In genomic region chr22:30591191-30591587, GRCh38 we compare ENCODE assay signal across 7 cellular contexts. TPM values are rescaled to one million over a fixed set of nuclear protein-coding genes. Genes with fewer than 3 reads are reported as not detected.
DNase-seq lines count a peak whose midpoint lies in the region; ATAC-seq and TF ChIP-seq lines count a peak whose summit lies in the region.

No MANE protein-coding gene starts in this region.

- peaks cover 3% of the 10 kb centered on the region for H3K4me1 ChIP-seq in right cardiac atrium (ENCODE audit: control insufficient read depth, insufficient read depth, low read length)

- ATAC-seq in SK-N-SH treated with all-trans-retinoic acid at 6 μM for 48 hours (peak; percentile 7), right cardiac atrium (no peak)

- no peak overlapping the region for H3K27ac ChIP-seq in right cardiac atrium (ENCODE audit: low read length)
- H3K27ac ChIP-seq in substantia nigra (ENCODE audit: low read depth, low read length, poor library complexity, severe bottlenecking) = peak overlapping the region; percentile 92

- no peaks in the 10 kb centered on the region for H3K27me3 ChIP-seq in right cardiac atrium (ENCODE audit: control insufficient read depth, insufficient read depth)

- H3K9me3 ChIP-seq in right cardiac atrium (ENCODE audit: control insufficient read depth, low read length) = no peaks in the 10 kb centered on the region

- whole genome bisulfite sequencing in right cardiac atrium = 3% methylated on average over 14 of the region's 14 CpGs

- peak overlapping the region; percentile 96 for H3K4me3 ChIP-seq in right cardiac atrium (ENCODE audit: low read length)

- DNase-seq in HCEC 1CT = peak; percentile 25
- no peak for DNase-seq in right cardiac atrium
- no peak for DNase-seq in substantia nigra (lab: John Stamatoyannopoulos, UW)
- no peak for DNase-seq in KG1 (lab: John Stamatoyannopoulos, UW)
- no peak for DNase-seq in T-helper 9 cell
- no peak for DNase-seq in AG08396 (ENCODE audit: low spot score)

- intact Hi-C loops in right cardiac atrium (cut with DNase I) = no loop called here

TF ChIP-seq in SK-N-SH treated with all-trans-retinoic acid at 6 μM for 48 hours, 23 proteins besides CTCF, POLR2A, EP300 and RAD21:
- TF ChIP-seq ARNTL (CRISPR knock-in tag; IDR thresholded peaks at IDR 0.05; ENCODE audit: borderline replicate concordance, low read depth) = no peak
- no peak for TF ChIP-seq PATZ1 (CRISPR knock-in tag; IDR thresholded peaks at IDR 0.05; ENCODE audit: borderline replicate concordance)
- TF ChIP-seq ZFP3 (CRISPR knock-in tag; IDR thresholded peaks at IDR 0.05) = no peak
- TF ChIP-seq, protein P1, sequence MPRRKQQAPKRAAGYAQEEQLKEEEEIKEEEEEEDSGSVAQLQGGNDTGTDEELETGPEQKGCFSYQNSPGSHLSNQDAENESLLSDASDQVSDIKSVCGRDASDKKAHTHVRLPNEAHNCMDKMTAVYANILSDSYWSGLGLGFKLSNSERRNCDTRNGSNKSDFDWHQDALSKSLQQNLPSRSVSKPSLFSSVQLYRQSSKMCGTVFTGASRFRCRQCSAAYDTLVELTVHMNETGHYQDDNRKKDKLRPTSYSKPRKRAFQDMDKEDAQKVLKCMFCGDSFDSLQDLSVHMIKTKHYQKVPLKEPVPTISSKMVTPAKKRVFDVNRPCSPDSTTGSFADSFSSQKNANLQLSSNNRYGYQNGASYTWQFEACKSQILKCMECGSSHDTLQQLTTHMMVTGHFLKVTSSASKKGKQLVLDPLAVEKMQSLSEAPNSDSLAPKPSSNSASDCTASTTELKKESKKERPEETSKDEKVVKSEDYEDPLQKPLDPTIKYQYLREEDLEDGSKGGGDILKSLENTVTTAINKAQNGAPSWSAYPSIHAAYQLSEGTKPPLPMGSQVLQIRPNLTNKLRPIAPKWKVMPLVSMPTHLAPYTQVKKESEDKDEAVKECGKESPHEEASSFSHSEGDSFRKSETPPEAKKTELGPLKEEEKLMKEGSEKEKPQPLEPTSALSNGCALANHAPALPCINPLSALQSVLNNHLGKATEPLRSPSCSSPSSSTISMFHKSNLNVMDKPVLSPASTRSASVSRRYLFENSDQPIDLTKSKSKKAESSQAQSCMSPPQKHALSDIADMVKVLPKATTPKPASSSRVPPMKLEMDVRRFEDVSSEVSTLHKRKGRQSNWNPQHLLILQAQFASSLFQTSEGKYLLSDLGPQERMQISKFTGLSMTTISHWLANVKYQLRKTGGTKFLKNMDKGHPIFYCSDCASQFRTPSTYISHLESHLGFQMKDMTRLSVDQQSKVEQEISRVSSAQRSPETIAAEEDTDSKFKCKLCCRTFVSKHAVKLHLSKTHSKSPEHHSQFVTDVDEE (CRISPR knock-in tag; IDR thresholded peaks at IDR 0.05) = no peak
- no peak for TF ChIP-seq ZC3H10 (CRISPR knock-in tag; IDR thresholded peaks at IDR 0.05)
- no peak for TF ChIP-seq TOX (CRISPR knock-in tag; IDR thresholded peaks at IDR 0.05; ENCODE audit: borderline replicate concordance)
- no peak for TF ChIP-seq ZFP30 (CRISPR knock-in tag; IDR thresholded peaks at IDR 0.05)
- TF ChIP-seq OSR1 (CRISPR knock-in tag; IDR thresholded peaks at IDR 0.05) = no peak
- no peak for TF ChIP-seq ISL1 (CRISPR knock-in tag; IDR thresholded peaks at IDR 0.05)
- no peak for TF ChIP-seq ESRRG (CRISPR knock-in tag; IDR thresholded peaks at IDR 0.05)
- TF ChIP-seq ZNF70 (CRISPR knock-in tag; IDR thresholded peaks at IDR 0.05) = no peak
- TF ChIP-seq ZNF8 (CRISPR knock-in tag; IDR thresholded peaks at IDR 0.05) = no peak
- TF ChIP-seq CREB5 (CRISPR knock-in tag; IDR thresholded peaks at IDR 0.05; ENCODE audit: low read depth) = no peak
- TF ChIP-seq, protein P2, sequence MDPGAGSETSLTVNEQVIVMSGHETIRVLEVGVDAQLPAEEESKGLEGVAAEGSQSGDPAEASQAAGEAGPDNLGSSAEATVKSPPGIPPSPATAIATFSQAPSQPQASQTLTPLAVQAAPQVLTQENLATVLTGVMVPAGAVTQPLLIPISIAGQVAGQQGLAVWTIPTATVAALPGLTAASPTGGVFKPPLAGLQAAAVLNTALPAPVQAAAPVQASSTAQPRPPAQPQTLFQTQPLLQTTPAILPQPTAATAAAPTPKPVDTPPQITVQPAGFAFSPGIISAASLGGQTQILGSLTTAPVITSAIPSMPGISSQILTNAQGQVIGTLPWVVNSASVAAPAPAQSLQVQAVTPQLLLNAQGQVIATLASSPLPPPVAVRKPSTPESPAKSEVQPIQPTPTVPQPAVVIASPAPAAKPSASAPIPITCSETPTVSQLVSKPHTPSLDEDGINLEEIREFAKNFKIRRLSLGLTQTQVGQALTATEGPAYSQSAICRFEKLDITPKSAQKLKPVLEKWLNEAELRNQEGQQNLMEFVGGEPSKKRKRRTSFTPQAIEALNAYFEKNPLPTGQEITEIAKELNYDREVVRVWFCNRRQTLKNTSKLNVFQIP (CRISPR knock-in tag; IDR thresholded peaks at IDR 0.05; ENCODE audit: borderline replicate concordance, low read depth) = no peak
TF ChIP-seq in SK-N-SH treated with all-trans-retinoic acid at 6 μM for 48 hours: peak in this region for 0.

RNA-seq across cellular contexts. Expression of gene PES1, which starts 0.5 kb away (rescaled TPM):
- total RNA-seq in right cardiac atrium = 10 to 100 TPM; 23.7 to 31.9 (median 23.8) TPM
- polyA plus RNA-seq in right cardiac atrium = 20.1 TPM

RNA-seq across cellular contexts. Expression of gene TCN2, which starts 15.8 kb away (rescaled TPM):
- total RNA-seq in right cardiac atrium = 10 to 100 TPM; 10.9 to 33.4 (median 25.5) TPM
- 14.3 TPM for polyA plus RNA-seq in right cardiac atrium

RNA-seq across cellular contexts. Expression of gene GAL3ST1, which starts 16.7 kb away (rescaled TPM):
- total RNA-seq in right cardiac atrium = under 1 TPM in 3 of 4 donors, not detected in 1; 0.17 to 0.93 (median 0.47) TPM
- polyA plus RNA-seq in right cardiac atrium = 0.75 TPM

RNA-seq across cellular contexts. Expression of gene SLC35E4, which starts 44.4 kb away (rescaled TPM):
- 1 to 10 TPM; 2.5 to 4.0 (median 2.9) TPM for total RNA-seq in right cardiac atrium
- polyA plus RNA-seq in right cardiac atrium = 2.9 TPM

RNA-seq across cellular contexts. Expression of gene SEC14L6, which starts 44.6 kb away (rescaled TPM):
- total RNA-seq in right cardiac atrium = under 1 TPM; 0.17 to 0.40 (median 0.23) TPM
- 0.20 TPM for polyA plus RNA-seq in right cardiac atrium
